18 cellular contexts compared by ENCODE assay signal in genomic region chr5:168885324-168886120, GRCh38.
DNase-seq lines count a peak whose midpoint lies in the region; ATAC-seq and TF ChIP-seq lines count a peak whose summit lies in the region.
"Had no signal": no experiment of that assay in that cellular context is flagged by ENCODE, and none has a peak within 500 bp of the region (broad histone marks: within the 10 kb centered on the region; RNA-seq: fewer than 3 reads in every experiment).

No MANE protein-coding gene starts in this region.

- no peaks in the 10 kb centered on the region for H3K27me3 ChIP-seq in BLaER1 treated with 17β-estradiol and CSF1 and Interleukin-3, amounts not matched to agents 10 nM and 100 nM
- H3K27me3 ChIP-seq in heart left ventricle: no peaks in the 10 kb centered on the region
- H3K27me3 ChIP-seq in neural progenitor cell: peaks cover 12% of the 10 kb centered on the region

- peak; percentile 37 to 83 (median 71) for DNase-seq in heart left ventricle
- DNase-seq in neural progenitor cell (ENCODE audit: low spot score): peak; percentile 67
- no peak for DNase-seq in natural killer cell treated with Interleukin-12 subunit alpha and Interleukin-12 subunit beta and Interleukin-15 and Interleukin-18, amount 100 ng/mL, for 72 hours (ENCODE audit: low spot score)
- DNase-seq in GM10266 (ENCODE audit: extremely low spot score): no peak
- DNase-seq: activated CD4-positive, alpha-beta T cell treated with anti-CD3 and anti-CD28 coated beads, Interleukin-2, amount 50 U/mL, for 48 hours; activated naive CD4-positive, alpha-beta T cell treated with Interleukin-2 at 50 U/mL for 16 hours; activated T-cell treated with anti-CD3 and anti-CD28 coated beads for 4 hours; DND-41; effector memory CD4-positive, alpha-beta T cell; mesendoderm; NCI-H2029; stimulated activated CD4-positive, alpha-beta T cell treated with anti-CD3 and anti-CD28 coated beads, Interleukin-15, amount 100 ng/mL, for 24 hours; T-helper 17 cell; WERI-Rb-1 had no signal

- no peaks in the 10 kb centered on the region for H3K36me3 ChIP-seq in BLaER1 treated with 17β-estradiol and CSF1 and Interleukin-3, amounts not matched to agents 10 nM and 100 nM
- no peaks in the 10 kb centered on the region for H3K36me3 ChIP-seq in heart left ventricle
- no peaks in the 10 kb centered on the region for H3K36me3 ChIP-seq in neural progenitor cell
- H3K36me3 ChIP-seq: WERI-Rb-1 had no signal

- ATAC-seq in SK-N-SH treated with all-trans-retinoic acid at 6 μM for 48 hours (peak; percentile 77), heart left ventricle (peak; percentile 79 to 90 (median 86)), HG02973 (IDR thresholded peaks at IDR 0.05; ENCODE audit: unreplicated experiment) (no peak), HG03460 (IDR thresholded peaks at IDR 0.05; ENCODE audit: unreplicated experiment) (no peak)
- no peak for ATAC-seq in natural killer cell treated with Interleukin-12 subunit alpha and Interleukin-12 subunit beta and Interleukin-15 and Interleukin-18, amount 100 ng/mL, for 72 hours
- ATAC-seq: T-helper 17 cell had no signal

- H2AFZ ChIP-seq in neural progenitor cell (replicated peaks): no peak overlapping the region

- 51 to 55% (median 52%) methylated on average over 14 of the region's 14 CpGs for WGBS in heart left ventricle, 4 donors

- H3F3A ChIP-seq in neural progenitor cell (ENCODE audit: low read depth): peaks cover 19% of the 10 kb centered on the region

- peaks cover 19% of the 10 kb centered on the region for H3K4me1 Mint-ChIP-seq in neural progenitor cell
- H3K4me1 Mint-ChIP-seq in natural killer cell treated with Interleukin-12 subunit alpha and Interleukin-12 subunit beta and Interleukin-15 and Interleukin-18, amount 100 ng/mL, for 72 hours (ENCODE audit: low read depth in 2 of 2): no peaks in the 10 kb centered on the region
- H3K4me1 Mint-ChIP-seq: T-helper 17 cell had no signal

- H3K9me3 ChIP-seq in BLaER1 treated with 17β-estradiol and CSF1 and Interleukin-3, amounts not matched to agents 10 nM and 100 nM (replicated peaks in 1 of 11): no peaks in the 10 kb centered on the region
- H3K9me3 ChIP-seq in heart left ventricle (no peaks in the 10 kb centered on the region), neural progenitor cell (ENCODE audit: low read depth) (no peaks in the 10 kb centered on the region)

- no peaks in the 10 kb centered on the region for H3K79me2 ChIP-seq in neural progenitor cell (ENCODE audit: low read depth)

- no peak overlapping the region for H3K27ac Mint-ChIP-seq in neural progenitor cell
- H3K27ac Mint-ChIP-seq in natural killer cell treated with Interleukin-12 subunit alpha and Interleukin-12 subunit beta and Interleukin-15 and Interleukin-18, amount 100 ng/mL, for 72 hours: no peak overlapping the region
- H3K27ac Mint-ChIP-seq: T-helper 17 cell had no signal

- H3K4me2 ChIP-seq in BLaER1 treated with 17β-estradiol and CSF1 and Interleukin-3, amounts not matched to agents 10 nM and 100 nM: peak overlapping the region in 6 of 11 experiments; percentile 7 to 73 (median 38); a peak in 10 of 22 replicates
- peak overlapping the region; percentile 29 for H3K4me2 ChIP-seq in neural progenitor cell

- H3K9me3 Mint-ChIP-seq in neural progenitor cell: peaks cover 4% of the 10 kb centered on the region
- no peaks in the 10 kb centered on the region for H3K9me3 Mint-ChIP-seq in natural killer cell treated with Interleukin-12 subunit alpha and Interleukin-12 subunit beta and Interleukin-15 and Interleukin-18, amount 100 ng/mL, for 72 hours

- intact Hi-C loops in heart left ventricle (cut with DNase I): loop anchor here in 1 of 10 donors (10.0 kb wide), 1 partner anchor 131 kb away; no protein-coding TSS in a partner anchor

- H3K27ac ChIP-seq in BLaER1 treated with 17β-estradiol and CSF1 and Interleukin-3, amounts not matched to agents 10 nM and 100 nM: peak overlapping the region in 1 of 11 experiments; percentile 13; a peak in 1 of 22 replicates
- peak overlapping the region in 9 of 12 donors; percentile 9 to 77 (median 61) for H3K27ac ChIP-seq in heart left ventricle
- H3K27ac ChIP-seq in neural progenitor cell: no peak overlapping the region
- H3K27ac ChIP-seq: WERI-Rb-1 had no signal

- H3K27me3 Mint-ChIP-seq in neural progenitor cell (ENCODE audit: insufficient read depth, low read depth): peaks cover 4% of the 10 kb centered on the region
- peaks cover 0 to under 1% of the 10 kb centered on the region in 2 donors for H3K27me3 Mint-ChIP-seq in natural killer cell treated with Interleukin-12 subunit alpha and Interleukin-12 subunit beta and Interleukin-15 and Interleukin-18, amount 100 ng/mL, for 72 hours

- H3K9ac ChIP-seq in BLaER1 treated with 17β-estradiol and CSF1 and Interleukin-3, amounts not matched to agents 10 nM and 100 nM: no peak overlapping the region
- no peak overlapping the region for H3K9ac ChIP-seq in neural progenitor cell

- H3K4me1 ChIP-seq in BLaER1 treated with 17β-estradiol and CSF1 and Interleukin-3, amounts not matched to agents 10 nM and 100 nM: peaks cover 19 to 37% (median 34%) of the 10 kb centered on the region in 10 experiments
- H3K4me1 ChIP-seq in heart left ventricle (peaks cover 0 to 29% (median 6%) of the 10 kb centered on the region in 12 donors), neural progenitor cell (peaks cover 36% of the 10 kb centered on the region)

- no peak overlapping the region for H3K4me3 ChIP-seq in BLaER1 treated with 17β-estradiol and CSF1 and Interleukin-3, amounts not matched to agents 10 nM and 100 nM
- H3K4me3 ChIP-seq in heart left ventricle: no peak overlapping the region
- H3K4me3 ChIP-seq in neural progenitor cell: no peak overlapping the region

- H4K20me1 ChIP-seq in BLaER1 treated with 17β-estradiol and CSF1 and Interleukin-3, amounts not matched to agents 10 nM and 100 nM: no peaks in the 10 kb centered on the region
- no peaks in the 10 kb centered on the region for H4K20me1 ChIP-seq in neural progenitor cell (ENCODE audit: low read depth)

- no peak overlapping the region for H3K4me3 Mint-ChIP-seq in neural progenitor cell
- H3K4me3 Mint-ChIP-seq in natural killer cell treated with Interleukin-12 subunit alpha and Interleukin-12 subunit beta and Interleukin-15 and Interleukin-18, amount 100 ng/mL, for 72 hours: no peak overlapping the region
- H3K4me3 Mint-ChIP-seq: T-helper 17 cell had no signal

- TF ChIP-seq POLR2A in heart left ventricle (IDR thresholded peaks at IDR 0.05): no peak

- H3K36me3 Mint-ChIP-seq in neural progenitor cell: no peaks in the 10 kb centered on the region
- H3K36me3 Mint-ChIP-seq in natural killer cell treated with Interleukin-12 subunit alpha and Interleukin-12 subunit beta and Interleukin-15 and Interleukin-18, amount 100 ng/mL, for 72 hours: no peaks in the 10 kb centered on the region

- TF ChIP-seq CTCF in heart left ventricle (IDR thresholded peaks at IDR 0.05) (no peak), neural progenitor cell (IDR thresholded peaks at IDR 0.05) (no peak), GM10266 (IDR thresholded peaks at IDR 0.05; ENCODE audit: control insufficient read depth, insufficient read depth, low read depth, missing control alignments) (no peak)

TF ChIP-seq in SK-N-SH treated with all-trans-retinoic acid at 6 μM for 48 hours, 23 proteins besides CTCF, POLR2A, EP300 and RAD21 (continues in another document):
- TF ChIP-seq ZFP3 (CRISPR knock-in tag; IDR thresholded peaks at IDR 0.05): 0 out of 2 replicates have a peak, but pooled peaks have one; percentile 29
- TF ChIP-seq ZFP30 (CRISPR knock-in tag; IDR thresholded peaks at IDR 0.05): no peak
- peak; percentile 96 for TF ChIP-seq TSHZ2 (CRISPR knock-in tag; IDR thresholded peaks at IDR 0.05)
- TF ChIP-seq OSR1 (CRISPR knock-in tag; IDR thresholded peaks at IDR 0.05): no peak
- TF ChIP-seq PPARA (CRISPR knock-in tag; IDR thresholded peaks at IDR 0.05; ENCODE audit: borderline replicate concordance): no peak
- TF ChIP-seq CREB5 (CRISPR knock-in tag; IDR thresholded peaks at IDR 0.05; ENCODE audit: low read depth): no peak
- no peak for TF ChIP-seq ZC3H10 (CRISPR knock-in tag; IDR thresholded peaks at IDR 0.05)
- no peak for TF ChIP-seq CSDC2 (CRISPR knock-in tag; IDR thresholded peaks at IDR 0.05)

Comparison
In these comparisons a context has a peak if more than half of its experiments do, and no peak if none do; other contexts are left out.
1. ATAC-seq: peak in SK-N-SH treated with all-trans-retinoic acid at 6 μM for 48 hours (single experiment) and heart left ventricle (4 of 4); none in natural killer cell treated with Interleukin-12 subunit alpha and Interleukin-12 subunit beta and Interleukin-15 and Interleukin-18, amount 100 ng/mL, for 72 hours (0 of 2), HG02973 (single experiment) and HG03460 (single experiment).
2. DNase-seq: peak in heart left ventricle (5 of 5) and neural progenitor cell (single experiment); none in natural killer cell treated with Interleukin-12 subunit alpha and Interleukin-12 subunit beta and Interleukin-15 and Interleukin-18, amount 100 ng/mL, for 72 hours (single experiment) and GM10266 (single experiment).